In the genomic region with DNA sequence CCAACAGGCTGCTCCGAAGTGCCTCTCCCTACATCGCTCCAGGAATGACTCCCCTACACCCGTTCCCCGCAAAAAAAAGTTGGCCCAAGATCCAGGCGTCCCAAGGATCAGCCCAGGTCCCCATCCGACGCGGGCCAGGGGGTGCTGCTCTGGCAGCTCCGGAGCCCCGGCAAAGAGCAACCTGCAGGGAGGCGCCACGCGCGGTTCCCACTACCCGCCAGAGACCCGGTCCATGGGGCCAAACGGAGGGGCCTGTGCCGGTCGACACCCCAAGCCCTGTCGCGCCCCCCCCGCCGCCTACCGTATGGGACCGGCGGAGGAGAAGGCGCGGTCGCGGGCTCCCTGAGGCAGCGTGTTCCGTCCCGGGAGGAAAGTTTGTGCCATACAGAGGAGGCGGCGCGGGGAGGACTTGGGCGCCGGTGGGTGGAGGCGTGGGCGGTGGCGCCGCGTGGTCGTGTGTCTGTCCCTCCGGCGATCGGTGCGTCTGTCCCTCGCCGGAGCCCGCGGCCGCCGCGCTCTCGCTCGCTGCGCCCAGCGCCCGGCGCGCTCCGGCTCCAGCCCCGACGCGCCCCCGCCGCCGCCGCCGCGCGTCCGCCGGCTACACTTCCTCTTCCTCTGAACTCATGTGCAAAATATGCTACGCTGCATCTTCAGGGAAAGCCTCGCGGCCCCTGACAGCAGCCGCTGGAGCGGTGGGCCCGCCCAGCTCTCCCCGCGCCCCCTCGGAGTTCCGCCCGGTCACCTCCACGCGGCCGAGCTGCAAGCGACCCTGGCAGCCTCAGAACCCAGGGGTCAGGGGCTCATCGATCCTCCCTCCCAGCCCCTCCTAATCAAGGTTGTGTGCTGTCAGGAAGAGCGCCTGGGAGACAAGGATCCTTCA, we compare ENCODE assay signal across 8 cellular contexts. TPM values are rescaled to one million over a fixed set of nuclear protein-coding genes. Genes with fewer than 3 reads are reported as not detected.
DNase-seq lines count a peak whose midpoint lies in the region; ATAC-seq, FAIRE-seq and TF ChIP-seq lines count a peak whose summit lies in the region.

A gene with protein sequence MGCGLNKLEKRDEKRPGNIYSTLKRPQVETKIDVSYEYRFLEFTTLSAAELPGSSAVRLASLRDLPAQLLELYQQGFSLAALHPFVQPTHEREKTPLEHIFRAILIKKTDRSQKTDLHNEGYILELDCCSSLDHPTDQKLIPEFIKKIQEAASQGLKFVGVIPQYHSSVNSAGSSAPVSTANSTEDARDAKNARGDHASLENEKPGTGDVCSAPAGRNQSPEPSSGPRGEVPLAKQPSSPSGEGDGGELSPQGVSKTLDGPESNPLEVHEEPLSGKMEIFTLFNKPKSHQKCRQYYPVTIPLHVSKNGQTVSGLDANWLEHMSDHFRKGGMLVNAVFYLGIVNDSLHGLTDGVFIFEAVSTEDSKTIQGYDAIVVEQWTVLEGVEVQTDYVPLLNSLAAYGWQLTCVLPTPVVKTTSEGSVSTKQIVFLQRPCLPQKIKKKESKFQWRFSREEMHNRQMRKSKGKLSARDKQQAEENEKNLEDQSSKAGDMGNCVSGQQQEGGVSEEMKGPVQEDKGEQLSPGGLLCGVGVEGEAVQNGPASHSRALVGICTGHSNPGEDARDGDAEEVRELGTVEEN (minus strand): TSS at position 559 of the 880 bp plus-strand sequence. CDS start 19,830 bp downstream, outside the sequence.

- H3K27ac Mint-ChIP-seq in stimulated activated naive CD8-positive, alpha-beta T cell treated with anti-CD3 and anti-CD28 coated beads, Interleukin-15, Interleukin-2, amounts not matched to agents 100 ng/mL and 50 ng/mL, for 24 hours: peak within 1 kb of the TSS; percentile 99

- peak; percentile 43 for TF ChIP-seq POLR2A in endothelial cell of umbilical vein (IDR thresholded peaks at IDR 0.05; ENCODE audit: low read depth, low read length)

- no peak for DNase-seq in GM18507 (ENCODE audit: extremely low spot score, insufficient read length, low read depth)
- DNase-seq in NOMO-1 (lab: John Stamatoyannopoulos, UW; ENCODE audit: unreplicated experiment in 2 of 2): peak; percentile 63 to 78
- DNase-seq in activated CD8-positive, alpha-beta memory T cell treated with anti-CD3 and anti-CD28 coated beads, Interleukin-2, amount 50 U/mL, for 4 hours: peak; percentile 56
- DNase-seq in endothelial cell of umbilical vein (ENCODE audit: low read depth, low spot score): peak; percentile 50

- intact Hi-C loops in endothelial cell of umbilical vein (cut with micrococcal nuclease): no loop called here

- H3K4me3 Mint-ChIP-seq in stimulated activated naive CD8-positive, alpha-beta T cell treated with anti-CD3 and anti-CD28 coated beads, Interleukin-15, Interleukin-2, amounts not matched to agents 100 ng/mL and 50 ng/mL, for 24 hours: peak within 1 kb of the TSS; percentile 90

- H3K27me3 Mint-ChIP-seq in stimulated activated naive CD8-positive, alpha-beta T cell treated with anti-CD3 and anti-CD28 coated beads, Interleukin-15, Interleukin-2, amounts not matched to agents 100 ng/mL and 50 ng/mL, for 24 hours: no peaks in the 10 kb centered on the region

- peaks cover 85% of the 10 kb centered on the region for H3K4me1 Mint-ChIP-seq in stimulated activated naive CD8-positive, alpha-beta T cell treated with anti-CD3 and anti-CD28 coated beads, Interleukin-15, Interleukin-2, amounts not matched to agents 100 ng/mL and 50 ng/mL, for 24 hours (ENCODE audit: low read depth)

- peak within 1 kb of the TSS; percentile 96 for H2AFZ ChIP-seq in endothelial cell of umbilical vein (ENCODE audit: low read depth, low read length)

- H3K4me1 ChIP-seq in endothelial cell of umbilical vein (ENCODE audit: control insufficient read depth, extremely low read depth, insufficient read depth, low read length) (peaks cover 25% of the 10 kb centered on the region), mucosa of rectum (ENCODE audit: control insufficient read depth in 2 of 2, insufficient read depth in 2 of 2, low read length in 2 of 2) (peaks cover 12 to 19% of the 10 kb centered on the region in 2 donors)

- H3K27ac ChIP-seq in endothelial cell of umbilical vein (ENCODE audit: insufficient read depth, low read depth, low read length) (peak within 1 kb of the TSS; percentile 66), mucosa of rectum (ENCODE audit: low read depth in 2 of 2, low read length in 2 of 2) (peak within 1 kb of the TSS; percentile 78 to 80)

- peak within 1 kb of the TSS; percentile 90 for H3K9ac ChIP-seq in endothelial cell of umbilical vein (replicated peaks; ENCODE audit: extremely low read depth, insufficient read depth, low read length)
- peak within 1 kb of the TSS; percentile 69 to 72 for H3K9ac ChIP-seq in mucosa of rectum (ENCODE audit: low read depth in 1 of 2, low read length in 2 of 2)

- H3K27me3 ChIP-seq in endothelial cell of umbilical vein (ENCODE audit: control insufficient read depth in 2 of 2, insufficient read depth in 2 of 2, low read length in 2 of 2) (peaks cover 0 to 4% of the 10 kb centered on the region in 2 experiments), mucosa of rectum (ENCODE audit: control insufficient read depth in 2 of 2, insufficient read depth in 2 of 2, low read length in 2 of 2) (peaks cover 8 to 22% of the 10 kb centered on the region in 2 donors)

- POLR2A ChIA-PET in endothelial cell of umbilical vein (lab: Charles Lee): interaction anchor here (1.4 kb wide), 1 partner anchor 37 kb away, joined by 3 read pairs; no protein-coding TSS in a partner anchor

- CTCF ChIA-PET in endothelial cell of umbilical vein (lab: Charles Lee): interaction anchor here (1.1 to 6.0 kb wide), 5 partner anchors 16 to 223 kb away, joined by 3 to 197 read pairs (median 3); no protein-coding TSS in a partner anchor

- FAIRE-seq in GM18507 (lab: Jason Lieb, UNC): peak; percentile 67
- peak; percentile 78 for FAIRE-seq in endothelial cell of umbilical vein (lab: Jason Lieb, UNC)

- H4K20me1 ChIP-seq in endothelial cell of umbilical vein (replicated peaks; ENCODE audit: control insufficient read depth, extremely low read depth, insufficient read depth, low read length): no peaks in the 10 kb centered on the region

- no TSS peak for BruUV-seq in endothelial cell of umbilical vein (replicated peaks; lab: Mats Ljungman, UMichigan)

- peaks cover 22% of the 10 kb centered on the region for H3K36me3 Mint-ChIP-seq in stimulated activated naive CD8-positive, alpha-beta T cell treated with anti-CD3 and anti-CD28 coated beads, Interleukin-15, Interleukin-2, amounts not matched to agents 100 ng/mL and 50 ng/mL, for 24 hours (ENCODE audit: low read depth)

- ATAC-seq in GM21717 (IDR thresholded peaks at IDR 0.05; ENCODE audit: unreplicated experiment) (no peak), GM21786 (IDR thresholded peaks at IDR 0.05; ENCODE audit: unreplicated experiment) (no peak)

- peaks cover 40% of the 10 kb centered on the region for H3K79me2 ChIP-seq in endothelial cell of umbilical vein (ENCODE audit: control insufficient read depth, insufficient read depth, low read length)

- H3K9me3 ChIP-seq in endothelial cell of umbilical vein (replicated peaks; ENCODE audit: control insufficient read depth, insufficient read depth, low read length) (no peaks in the 10 kb centered on the region), mucosa of rectum (ENCODE audit: control insufficient read depth in 2 of 2, low read length in 2 of 2) (no peaks in the 10 kb centered on the region)

- peak within 1 kb of the TSS; percentile 78 to 88 (median 83) for H3K4me3 ChIP-seq in endothelial cell of umbilical vein (replicated peaks in 1 of 3; ENCODE audit: insufficient read depth in 1 of 3, low read depth in 1 of 3, low read length in 3 of 3)
- H3K4me3 ChIP-seq in mucosa of rectum (ENCODE audit: low read length in 2 of 2): peak within 1 kb of the TSS; percentile 68 to 81

- H3K4me2 ChIP-seq in endothelial cell of umbilical vein (ENCODE audit: insufficient read depth, low read length): peak within 1 kb of the TSS; percentile 76

- no peaks in the 10 kb centered on the region for H3K9me3 Mint-ChIP-seq in stimulated activated naive CD8-positive, alpha-beta T cell treated with anti-CD3 and anti-CD28 coated beads, Interleukin-15, Interleukin-2, amounts not matched to agents 100 ng/mL and 50 ng/mL, for 24 hours

- dilution Hi-C loops in endothelial cell of umbilical vein (cut with MboI; ENCODE audit: extremely low pct_ligation_motif_present, low sequenced_read_pairs): no loop called here

- TF ChIP-seq CTCF in endothelial cell of umbilical vein (IDR thresholded peaks at IDR 0.05; ENCODE audit: extremely low read depth in 1 of 2, insufficient read depth in 1 of 2, low read depth in 1 of 2, low read length in 2 of 2): no peak

- H3K36me3 ChIP-seq in endothelial cell of umbilical vein (ENCODE audit: control insufficient read depth in 2 of 2, extremely low read depth in 1 of 2, insufficient read depth in 2 of 2, low read length in 2 of 2) (no peaks in the 10 kb centered on the region), mucosa of rectum (ENCODE audit: control insufficient read depth in 2 of 2, insufficient read depth in 2 of 2, low read length in 2 of 2) (no peaks in the 10 kb centered on the region)

- no peaks in the 10 kb centered on the region for H3K9me1 ChIP-seq in endothelial cell of umbilical vein (replicated peaks; ENCODE audit: control insufficient read depth, extremely low read depth, insufficient read depth, low read length)

TF ChIP-seq in endothelial cell of umbilical vein, 7 proteins besides CTCF, POLR2A, EP300 and RAD21:
- TF ChIP-seq FOS (IDR thresholded peaks at IDR 0.05; ENCODE audit: borderline replicate concordance, insufficient read depth, low read length) (no peak), POLR2AphosphoS5 (IDR thresholded peaks at IDR 0.05; ENCODE audit: insufficient read depth, low read depth, low read length) (peak; percentile 67)

RNA-seq across cellular contexts. Expression of the gene that starts here (rescaled TPM):
- total RNA-seq in endothelial cell of umbilical vein: 43.3 and 45.1 TPM in 2 replicates
- 40.2 and 40.3 TPM in 2 replicates for polyA plus RNA-seq in endothelial cell of umbilical vein
- polyA plus RNA-seq in endothelial cell of umbilical vein (2011; cell fraction: cytosol; rRNA removed): 43.9 and 50.2 TPM in 2 replicates
- 34.8 and 38.6 TPM in 2 replicates for polyA plus RNA-seq in endothelial cell of umbilical vein (2011; cell fraction: nucleus; rRNA removed)
- polyA plus RNA-seq in endothelial cell of umbilical vein (2012): 32.9 and 37.2 TPM in 2 replicates
- 41.8 and 43.3 TPM in 2 replicates for polyA minus RNA-seq in endothelial cell of umbilical vein
- not detected for polyA minus RNA-seq in endothelial cell of umbilical vein (2011; cell fraction: cytosol; rRNA and poly(A)+ RNA removed)
- polyA minus RNA-seq in endothelial cell of umbilical vein (2011; cell fraction: nucleus; rRNA and poly(A)+ RNA removed): 48.8 and 59.0 TPM in 2 replicates
